Comparison of ENCODE assay signal across 9 cellular contexts in the genomic region with DNA sequence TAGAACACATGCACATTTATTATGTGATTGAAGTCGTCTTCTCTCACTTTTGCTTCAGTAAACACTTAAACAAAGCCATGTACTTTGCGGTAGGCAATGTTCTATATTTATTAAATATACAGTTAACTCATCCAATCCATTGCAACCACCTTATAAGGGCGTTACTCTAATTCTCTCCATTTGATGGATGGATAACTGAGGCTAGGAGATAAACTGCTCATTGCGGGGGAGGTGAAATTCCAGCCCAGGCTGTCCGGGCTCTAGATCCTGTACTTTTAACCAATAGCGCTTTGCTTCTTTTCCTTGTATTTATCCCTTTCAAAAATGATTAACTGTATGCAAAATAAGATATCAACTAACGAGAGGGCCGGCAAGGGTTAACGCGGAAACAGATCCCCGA. TPM values are rescaled to one million over a fixed set of nuclear protein-coding genes. Genes with fewer than 3 reads are reported as not detected.
A peak's percentile ranks its signal among the peaks of the same experiment; 100 is the strongest.
DNase-seq lines count a peak whose midpoint lies in the region; ATAC-seq, FAIRE-seq and TF ChIP-seq lines count a peak whose summit lies in the region.
"Had no signal": no experiment of that assay in that cellular context is flagged by ENCODE, and none has a peak within 500 bp of the region (broad histone marks: within the 10 kb centered on the region; RNA-seq: fewer than 3 reads in every experiment).

No MANE protein-coding gene starts in this region.

- H3K27me3 ChIP-seq in keratinocyte (ENCODE audit: control insufficient read depth, extremely low read depth, insufficient read depth, low read length) (no peaks in the 10 kb centered on the region), gastrocnemius medialis (peaks cover 0 to 10% (median 3%) of the 10 kb centered on the region in 3 donors)

- no peak for ATAC-seq in gastrocnemius medialis
- ATAC-seq in left colon: no peak
- ATAC-seq in GM21423 (IDR thresholded peaks at IDR 0.05; ENCODE audit: unreplicated experiment): no peak

- no peaks in the 10 kb centered on the region for H3K79me2 ChIP-seq in keratinocyte (ENCODE audit: control insufficient read depth, insufficient read depth, low read length)

- H2AFZ ChIP-seq in keratinocyte (ENCODE audit: control insufficient read depth, low read length): peak overlapping the region; percentile 94

- no peaks in the 10 kb centered on the region for H3K36me3 ChIP-seq in ES-I3 (ENCODE audit: insufficient read depth, low read length)
- no peaks in the 10 kb centered on the region for H3K36me3 ChIP-seq in keratinocyte (ENCODE audit: control insufficient read depth in 2 of 2, extremely low read depth in 1 of 2, insufficient read depth in 2 of 2, low read length in 2 of 2)
- no peaks in the 10 kb centered on the region for H3K36me3 ChIP-seq in gastrocnemius medialis

- H3K9ac ChIP-seq in ES-I3 (ENCODE audit: low read depth, low read length) (peak overlapping the region; percentile 92), keratinocyte (ENCODE audit: control insufficient read depth, extremely low read depth, insufficient read depth, low read length) (peak overlapping the region; percentile 70)

- DNase-seq in astrocyte of the spinal cord (ENCODE audit: low read depth, low spot score) (no peak), keratinocyte (ENCODE audit: low read depth, low spot score) (no peak), gastrocnemius medialis (no peak), left colon (no peak), UCSD-AML1 (lab: John Stamatoyannopoulos, UW; ENCODE audit: unreplicated experiment) (no peak), NCI-H526 (lab: John Stamatoyannopoulos, UW) (no peak)
- DNase-seq: activated T-cell treated with anti-CD3 and anti-CD28 coated beads, Interleukin-2, amount 50 U/mL, for 1 hour had no signal

- H3K9me1 ChIP-seq in keratinocyte (ENCODE audit: control insufficient read depth, extremely low read depth, insufficient read depth, low read length): no peaks in the 10 kb centered on the region

- peak overlapping the region; percentile 81 for H3K4me3 ChIP-seq in astrocyte of the spinal cord (ENCODE audit: low read depth, low read length)
- peak overlapping the region; percentile 79 to 87 (median 79) for H3K4me3 ChIP-seq in keratinocyte (ENCODE audit: control insufficient read depth in 2 of 3, extremely low read depth in 1 of 3, insufficient read depth in 2 of 3, low read depth in 1 of 3, low read length in 3 of 3)
- peak overlapping the region; percentile 59 to 76 (median 76) for H3K4me3 ChIP-seq in gastrocnemius medialis

- TF ChIP-seq POLR2A in gastrocnemius medialis (IDR thresholded peaks at IDR 0.05): no peak

- intact Hi-C loops in gastrocnemius medialis (cut with DNase I; ENCODE audit: low total_unique reads) (loop anchor here (5.0 to 10.0 kb wide), 3 partner anchors 117 to 952 kb away; no protein-coding TSS in a partner anchor), left colon (cut with DNase I, micrococcal nuclease) (no loop called here)

- 0 out of 2 replicates have a peak, but pooled peaks cover 4% of the 10 kb centered on the region for H3K4me1 ChIP-seq in ES-I3 (ENCODE audit: insufficient read depth, low read length)
- H3K4me1 ChIP-seq in keratinocyte (ENCODE audit: control insufficient read depth, extremely low read depth, insufficient read depth, low read length): peaks cover 25% of the 10 kb centered on the region
- peaks cover 0 to 5% of the 10 kb centered on the region in 2 donors for H3K4me1 ChIP-seq in gastrocnemius medialis

- no peak for FAIRE-seq in keratinocyte (lab: Jason Lieb, UNC)

- no peaks in the 10 kb centered on the region for H4K20me1 ChIP-seq in keratinocyte (ENCODE audit: control insufficient read depth, extremely low read depth, insufficient read depth, low read length)

- in situ Hi-C loops in astrocyte of the spinal cord (cut with HindIII; ENCODE audit: low sequenced_read_pairs) (no loop called here), gastrocnemius medialis (cut with MboI; ENCODE audit: low sequenced_read_pairs in 4 of 4) (loop anchor here in 2 of 4 donors (10.0 to 25.0 kb wide), 2 partner anchors 950 to 1153 kb away; partner anchors contain the start of genes ARL5B (in 1 of the 2) and NSUN6 (in 1 of the 2))

- no peak for TF ChIP-seq CTCF in astrocyte of the spinal cord (IDR thresholded peaks at IDR 0.05; ENCODE audit: low read depth, low read length)
- TF ChIP-seq CTCF in keratinocyte (optimal IDR thresholded peaks at IDR 0.05 in 1 of 3, IDR thresholded peaks at IDR 0.05 in 1 of 3, conservative IDR thresholded peaks at IDR 0.05 in 1 of 3; ENCODE audit: extremely low read depth in 1 of 3, insufficient read depth in 2 of 3, low read length in 3 of 3): no peak
- TF ChIP-seq CTCF in gastrocnemius medialis (IDR thresholded peaks at IDR 0.05 in 4 of 5, conservative IDR thresholded peaks at IDR 0.05 in 1 of 5): no peak

- no peaks in the 10 kb centered on the region for H3K9me3 ChIP-seq in ES-I3 (ENCODE audit: control insufficient read depth, insufficient read depth, low read length)
- H3K9me3 ChIP-seq in keratinocyte (ENCODE audit: control insufficient read depth, low read depth, low read length): no peaks in the 10 kb centered on the region
- H3K9me3 ChIP-seq in gastrocnemius medialis: no peaks in the 10 kb centered on the region

- H3K4me2 ChIP-seq in keratinocyte (ENCODE audit: control insufficient read depth, extremely low read depth, insufficient read depth, low read depth, low read length): peak overlapping the region; percentile 84

- dilution Hi-C loops in keratinocyte (cut with MboI; ENCODE audit: extremely low pct_ligation_motif_present, low sequenced_read_pairs): no loop called here

- H3K27ac ChIP-seq in keratinocyte (ENCODE audit: control insufficient read depth, insufficient read depth, low read length) (peak overlapping the region; percentile 45), gastrocnemius medialis (peak overlapping the region; percentile 75 to 82 (median 76))

RNA-seq across cellular contexts. Expression of gene PLXDC2, which starts 1.2 kb away (rescaled TPM):
- polyA plus RNA-seq in keratinocyte: 12.0 to 18.6 TPM (median 12.9 TPM) in 3 replicates
- polyA plus RNA-seq in keratinocyte (2011; ENCODE audit: low read depth): 64.6 TPM
- polyA plus RNA-seq in keratinocyte (2011; cell fraction: cytosol; rRNA removed): 5.9 and 11.5 TPM in 2 replicates
- polyA plus RNA-seq in keratinocyte (2011; cell fraction: nucleus; rRNA removed): 31.2 and 35.2 TPM in 2 replicates
- polyA plus RNA-seq in keratinocyte (2012; ENCODE audit: low replicate concordance): 7.5 and 36.7 TPM in 2 replicates
- 10.8 to 29.8 TPM (median 24.5 TPM) in 3 replicates for polyA minus RNA-seq in keratinocyte
- polyA minus RNA-seq in keratinocyte (2011; cell fraction: cytosol; rRNA and poly(A)+ RNA removed): 7.3 TPM
- 27.0 and 61.5 TPM in 2 replicates for polyA minus RNA-seq in keratinocyte (2011; cell fraction: nucleus; rRNA and poly(A)+ RNA removed)
- 10 to 100 TPM; 13.9 to 19.6 (median 15.0) TPM for total RNA-seq in gastrocnemius medialis
- total RNA-seq in left colon: 10 to 100 TPM; 28.1 to 37.3 TPM
